In the genomic region with DNA sequence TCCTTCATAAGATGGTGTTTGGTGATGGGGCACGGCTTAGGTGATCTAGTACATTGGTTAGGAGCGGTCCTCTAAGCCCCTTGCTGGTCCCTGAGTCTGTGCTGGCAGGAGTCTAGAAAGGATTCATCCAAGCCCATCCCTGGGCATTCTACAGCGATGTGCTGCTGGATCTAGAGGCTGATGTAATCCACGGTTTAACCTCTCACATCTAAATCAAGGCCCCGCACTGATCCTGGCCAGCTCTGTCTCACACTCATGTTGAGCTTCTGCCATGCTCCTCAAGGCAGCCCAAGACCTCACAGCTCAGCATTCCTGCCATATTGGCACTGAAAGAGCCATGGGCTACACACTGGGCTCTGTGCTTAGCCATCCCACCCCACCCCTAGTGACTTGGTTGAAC, we compare ENCODE assay signal across 24 cellular contexts.
DNase-seq lines count a peak whose midpoint lies in the region; ATAC-seq lines count a peak whose summit lies in the region.
"Had no signal": no experiment of that assay in that cellular context is flagged by ENCODE, and none has a peak within 500 bp of the region (broad histone marks: within the 10 kb centered on the region; RNA-seq: fewer than 3 reads in every experiment).

No MANE protein-coding gene starts in this region.

- no peaks in the 10 kb centered on the region for H3K9me3 ChIP-seq in adipocyte (ENCODE audit: control insufficient read depth, low read length)
- H3K9me3 ChIP-seq: lower lobe of right lung, neutrophil, prostate gland had no signal

- ATAC-seq in stimulated activated effector memory CD8-positive, alpha-beta T cell treated with anti-CD3 and anti-CD28 coated beads, Interleukin-12 subunit alpha, Interleukin-12 subunit beta, amount 100 ng/mL, for 72 hours, result peak; percentile 26
- ATAC-seq in HG03565 (IDR thresholded peaks at IDR 0.05; ENCODE audit: unreplicated experiment), result no peak
- ATAC-seq: activated CD8-positive, alpha-beta T cell treated with anti-CD3 and anti-CD28 coated beads for 36 hours; K562 had no signal

- no peaks in the 10 kb centered on the region for H3K36me3 ChIP-seq in adipocyte (ENCODE audit: control insufficient read depth, insufficient read depth, low read length, severe bottlenecking)
- H3K36me3 ChIP-seq: brain microvascular endothelial cell, lower lobe of right lung, neutrophil, prostate gland had no signal

- peaks cover 3% of the 10 kb centered on the region for H3K27me3 ChIP-seq in adipocyte (replicated peaks; ENCODE audit: control insufficient read depth, insufficient read depth, low read length)
- H3K27me3 ChIP-seq: brain microvascular endothelial cell, neutrophil had no signal

- H3K4me1 Mint-ChIP-seq in stimulated activated effector memory CD8-positive, alpha-beta T cell treated with anti-CD3 and anti-CD28 coated beads, Interleukin-12 subunit alpha, Interleukin-12 subunit beta, amount 100 ng/mL, for 72 hours, result no peaks in the 10 kb centered on the region
- H3K4me1 Mint-ChIP-seq: activated naive CD8-positive, alpha-beta T cell treated with anti-CD3 and anti-CD28 coated beads, Interleukin-2, amount 10 ng/mL, durations not matched to agents 7 days and 5 days had no signal

- no peaks in the 10 kb centered on the region for H3K36me3 Mint-ChIP-seq in stimulated activated effector memory CD8-positive, alpha-beta T cell treated with anti-CD3 and anti-CD28 coated beads, Interleukin-12 subunit alpha, Interleukin-12 subunit beta, amount 100 ng/mL, for 72 hours
- H3K36me3 Mint-ChIP-seq: activated naive CD8-positive, alpha-beta T cell treated with anti-CD3 and anti-CD28 coated beads, Interleukin-2, amount 10 ng/mL, durations not matched to agents 7 days and 5 days had no signal

- peaks cover 21% of the 10 kb centered on the region for H3K4me1 ChIP-seq in adipocyte (ENCODE audit: control insufficient read depth, insufficient read depth, low read length)
- H3K4me1 ChIP-seq: lower lobe of right lung, prostate gland had no signal

- H3K27ac Mint-ChIP-seq in stimulated activated effector memory CD8-positive, alpha-beta T cell treated with anti-CD3 and anti-CD28 coated beads, Interleukin-12 subunit alpha, Interleukin-12 subunit beta, amount 100 ng/mL, for 72 hours, result no peak overlapping the region
- H3K27ac Mint-ChIP-seq: activated CD8-positive, alpha-beta T cell treated with anti-CD3 and anti-CD28 coated beads for 36 hours; activated naive CD8-positive, alpha-beta T cell treated with anti-CD3 and anti-CD28 coated beads, Interleukin-2, amount 10 ng/mL, durations not matched to agents 7 days and 5 days had no signal

- peak; percentile 6 for DNase-seq in H4 (ENCODE audit: low spot score)
- no peak for DNase-seq in adipocyte (ENCODE audit: low read depth)
- peak; percentile 51 for DNase-seq in islet precursor cell
- DNase-seq in stimulated activated effector memory CD8-positive, alpha-beta T cell treated with anti-CD3 and anti-CD28 coated beads, Interleukin-12 subunit alpha, Interleukin-12 subunit beta, amount 100 ng/mL, for 72 hours (ENCODE audit: low spot score in 2 of 2), result no peak
- DNase-seq in NCI-H187 treated with DMSO at 0.1 percent for 48 hours (lab: John Stamatoyannopoulos, UW), result no peak
- no peak for DNase-seq in globus pallidus (ENCODE audit: low spot score)
- DNase-seq: activated CD8-positive, alpha-beta T cell treated with anti-CD3 and anti-CD28 coated beads for 36 hours; activated effector memory CD4-positive, alpha-beta T cell treated with Interleukin-2 at 50 U/mL for 16 hours; activated naive CD8-positive, alpha-beta T cell treated with anti-CD3 and anti-CD28 coated beads, Interleukin-2, amount 10 ng/mL, durations not matched to agents 7 days and 5 days; brain microvascular endothelial cell; C1 segment of cervical spinal cord; cortex of kidney; kidney; lower lobe of right lung; NCI-H1436; NK-92 treated with Interleukin-12 subunit alpha and Interleukin-12 subunit beta, amount 100 ng/mL, for 24 hours; PC-9; SHP77; stimulated activated CD4-positive, alpha-beta T cell treated with anti-CD3 and anti-CD28 coated beads, Interleukin-1b, Interleukin-23, amount 100 ng/mL, for 48 hours had no signal

- peak overlapping the region; percentile 57 for H3K4me3 ChIP-seq in adipocyte (ENCODE audit: low read length)
- H3K4me3 ChIP-seq: K562, lower lobe of right lung, PC-9, prostate gland, skin epidermis had no signal

- H3K9ac ChIP-seq in adipocyte (ENCODE audit: low read length), result no peak overlapping the region

- H3K9me3 Mint-ChIP-seq in stimulated activated effector memory CD8-positive, alpha-beta T cell treated with anti-CD3 and anti-CD28 coated beads, Interleukin-12 subunit alpha, Interleukin-12 subunit beta, amount 100 ng/mL, for 72 hours, result no peaks in the 10 kb centered on the region
- H3K9me3 Mint-ChIP-seq: activated CD8-positive, alpha-beta T cell treated with anti-CD3 and anti-CD28 coated beads for 36 hours; activated naive CD8-positive, alpha-beta T cell treated with anti-CD3 and anti-CD28 coated beads, Interleukin-2, amount 10 ng/mL, durations not matched to agents 7 days and 5 days had no signal

- no peak overlapping the region for H3K4me3 Mint-ChIP-seq in stimulated activated effector memory CD8-positive, alpha-beta T cell treated with anti-CD3 and anti-CD28 coated beads, Interleukin-12 subunit alpha, Interleukin-12 subunit beta, amount 100 ng/mL, for 72 hours
- H3K4me3 Mint-ChIP-seq: activated CD8-positive, alpha-beta T cell treated with anti-CD3 and anti-CD28 coated beads for 36 hours; activated naive CD8-positive, alpha-beta T cell treated with anti-CD3 and anti-CD28 coated beads, Interleukin-2, amount 10 ng/mL, durations not matched to agents 7 days and 5 days had no signal

Comparison
In these comparisons a context has a peak if more than half of its experiments do, and no peak if none do; other contexts are left out.
1. DNase-seq: peak in H4 (single experiment) and islet precursor cell (single experiment); none in adipocyte (single experiment), stimulated activated effector memory CD8-positive, alpha-beta T cell treated with anti-CD3 and anti-CD28 coated beads, Interleukin-12 subunit alpha, Interleukin-12 subunit beta, amount 100 ng/mL, for 72 hours (0 of 2), NCI-H187 treated with DMSO at 0.1 percent for 48 hours (single experiment) and globus pallidus (single experiment).